ENCODE assay signal across 10 cellular contexts in the genomic region with DNA sequence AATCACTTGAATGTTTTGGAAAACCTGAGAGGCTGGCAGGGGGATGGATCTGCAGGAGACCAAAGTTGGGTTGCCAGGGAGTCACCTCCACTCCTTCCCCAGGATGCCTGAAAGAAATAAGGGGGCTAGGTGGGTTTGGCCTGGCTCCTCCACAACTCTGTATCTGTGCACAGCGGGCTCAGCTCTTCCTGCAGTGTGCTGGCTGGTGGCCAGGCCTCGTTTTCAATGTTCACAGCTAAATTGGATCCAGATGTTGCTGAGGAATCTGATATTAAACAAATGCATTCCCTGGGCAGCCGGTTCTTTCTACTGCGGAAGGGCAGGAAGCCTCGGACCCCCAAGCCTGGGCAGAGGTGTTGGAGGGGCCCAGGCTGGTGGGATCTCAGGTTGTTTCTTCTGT.
A peak's percentile ranks its signal among the peaks of the same experiment; 100 is the strongest.
DNase-seq lines count a peak whose midpoint lies in the region; ATAC-seq and TF ChIP-seq lines count a peak whose summit lies in the region.
"Had no signal": no experiment of that assay in that cellular context is flagged by ENCODE, and none has a peak within 500 bp of the region (broad histone marks: within the 10 kb centered on the region; RNA-seq: fewer than 3 reads in every experiment).

No MANE protein-coding gene starts in this region.

- H3K9me3 ChIP-seq in heart right ventricle (peaks cover 0 to 7% (median 0%) of the 10 kb centered on the region in 11 donors), sigmoid colon (no peaks in the 10 kb centered on the region)

- H3K27ac ChIP-seq in heart right ventricle: no peak overlapping the region
- no peak overlapping the region for H3K27ac ChIP-seq in sigmoid colon
- H3K27ac ChIP-seq: C4-2B had no signal

- DNase-seq in EH (ENCODE audit: low read depth) (peak; percentile 90), heart right ventricle (peak; percentile 48 to 69), sigmoid colon (peak; percentile 85), NCI-H82 treated with DMSO at 0.1 percent for 48 hours (lab: John Stamatoyannopoulos, UW; ENCODE audit: unreplicated experiment) (no peak)
- no peak for DNase-seq in stimulated activated CD4-positive, alpha-beta T cell treated with anti-CD3 and anti-CD28 coated beads, Interleukin-15, amount 100 ng/mL, for 24 hours
- DNase-seq: naive thymus-derived CD4-positive, alpha-beta T cell had no signal

- TF ChIP-seq EP300 in sigmoid colon (IDR thresholded peaks at IDR 0.05): no peak

- H3K4me1 ChIP-seq in heart right ventricle (peaks cover 0 to 48% (median 22%) of the 10 kb centered on the region in 9 donors), sigmoid colon (peaks cover 0 to 28% (median 23%) of the 10 kb centered on the region in 4 donors)

- no peak overlapping the region for H3K4me3 ChIP-seq in heart right ventricle
- H3K4me3 ChIP-seq in sigmoid colon: no peak overlapping the region

- TF ChIP-seq CTCF in heart right ventricle (IDR thresholded peaks at IDR 0.05): no peak
- TF ChIP-seq CTCF in sigmoid colon (IDR thresholded peaks at IDR 0.05): no peak

- H3K36me3 ChIP-seq in heart right ventricle (no peaks in the 10 kb centered on the region), sigmoid colon (no peaks in the 10 kb centered on the region)

- intact Hi-C loops in heart right ventricle (cut with DNase I) (no loop called here), sigmoid colon (cut with DNase I) (loop anchor here (10.0 kb wide), 1 partner anchor 119 kb away; a partner anchor contains a TSS)

- H3K27me3 ChIP-seq in heart right ventricle: no peaks in the 10 kb centered on the region
- no peaks in the 10 kb centered on the region for H3K27me3 ChIP-seq in sigmoid colon

- WGBS in heart right ventricle, 2 donors: 39 to 45% methylated on average over 5 of the region's 5 CpGs
- WGBS in sigmoid colon, 2 donors: 58 to 61% methylated on average over 5 of the region's 5 CpGs

- ATAC-seq in SK-N-SH treated with all-trans-retinoic acid at 6 μM for 48 hours (peak; percentile 81), heart right ventricle (no peak), HG02938 (IDR thresholded peaks at IDR 0.05; ENCODE audit: unreplicated experiment) (no peak), GM19397 (IDR thresholded peaks at IDR 0.05; ENCODE audit: unreplicated experiment) (no peak)
- ATAC-seq: naive thymus-derived CD4-positive, alpha-beta T cell had no signal

- TF ChIP-seq POLR2A in sigmoid colon (IDR thresholded peaks at IDR 0.05): no peak

TF ChIP-seq in SK-N-SH treated with all-trans-retinoic acid at 6 μM for 48 hours, 23 proteins besides CTCF, POLR2A, EP300 and RAD21:
- TF ChIP-seq, protein P1, sequence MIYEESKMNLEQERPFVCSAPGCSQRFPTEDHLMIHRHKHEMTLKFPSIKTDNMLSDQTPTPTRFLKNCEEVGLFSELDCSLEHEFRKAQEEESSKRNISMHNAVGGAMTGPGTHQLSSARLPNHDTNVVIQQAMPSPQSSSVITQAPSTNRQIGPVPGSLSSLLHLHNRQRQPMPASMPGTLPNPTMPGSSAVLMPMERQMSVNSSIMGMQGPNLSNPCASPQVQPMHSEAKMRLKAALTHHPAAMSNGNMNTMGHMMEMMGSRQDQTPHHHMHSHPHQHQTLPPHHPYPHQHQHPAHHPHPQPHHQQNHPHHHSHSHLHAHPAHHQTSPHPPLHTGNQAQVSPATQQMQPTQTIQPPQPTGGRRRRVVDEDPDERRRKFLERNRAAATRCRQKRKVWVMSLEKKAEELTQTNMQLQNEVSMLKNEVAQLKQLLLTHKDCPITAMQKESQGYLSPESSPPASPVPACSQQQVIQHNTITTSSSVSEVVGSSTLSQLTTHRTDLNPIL (CRISPR knock-in tag; IDR thresholded peaks at IDR 0.05; ENCODE audit: low read depth): no peak
- no peak for TF ChIP-seq ARNTL (CRISPR knock-in tag; IDR thresholded peaks at IDR 0.05; ENCODE audit: borderline replicate concordance, low read depth)
- TF ChIP-seq GLIS3 (CRISPR knock-in tag; IDR thresholded peaks at IDR 0.05): no peak
- no peak for TF ChIP-seq ZC3H10 (CRISPR knock-in tag; IDR thresholded peaks at IDR 0.05)
- peak; percentile 83 for TF ChIP-seq TCF4 (CRISPR knock-in tag; IDR thresholded peaks at IDR 0.05; ENCODE audit: borderline replicate concordance)

Comparison
In these comparisons a context has a peak if more than half of its experiments do, and no peak if none do; other contexts are left out.
1. DNase-seq: peak in EH (single experiment), heart right ventricle (2 of 2) and sigmoid colon (single experiment); none in stimulated activated CD4-positive, alpha-beta T cell treated with anti-CD3 and anti-CD28 coated beads, Interleukin-15, amount 100 ng/mL, for 24 hours (single experiment) and NCI-H82 treated with DMSO at 0.1 percent for 48 hours (single experiment).